In the genomic region with DNA sequence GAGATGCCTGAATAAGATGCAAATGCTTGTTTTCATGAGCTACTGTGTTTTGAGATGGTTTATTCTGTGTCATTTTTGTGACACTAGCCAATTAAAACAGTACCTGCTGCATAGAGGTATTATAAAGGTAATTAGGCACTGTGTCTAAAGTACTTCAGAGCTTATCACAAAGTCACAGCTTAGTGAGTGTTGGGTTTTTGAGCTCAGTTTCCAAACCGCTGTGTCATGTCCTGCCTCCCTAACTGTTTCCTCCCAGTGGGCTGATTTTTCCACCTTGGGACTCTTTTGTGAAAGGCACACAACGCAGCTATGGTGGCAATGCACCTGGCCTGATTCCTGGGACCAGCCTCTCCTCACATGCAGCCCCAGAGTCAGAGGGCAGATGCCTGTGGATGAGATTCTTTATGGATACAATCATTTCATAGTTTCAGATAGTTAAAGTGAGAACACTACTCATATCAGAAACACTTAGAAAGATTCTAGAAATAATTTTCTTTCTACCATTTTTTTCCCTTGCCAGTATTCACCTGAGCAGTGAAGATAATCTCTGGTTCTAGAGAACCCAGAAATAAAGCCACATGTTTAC, we compare ENCODE assay signal across 26 cellular contexts. TPM values are rescaled to one million over a fixed set of nuclear protein-coding genes. Genes with fewer than 3 reads are reported as not detected.
DNase-seq lines count a peak whose midpoint lies in the region; ATAC-seq, FAIRE-seq and TF ChIP-seq lines count a peak whose summit lies in the region.
"Had no signal": no experiment of that assay in that cellular context is flagged by ENCODE, and none has a peak within 500 bp of the region (broad histone marks: within the 10 kb centered on the region; RNA-seq: fewer than 3 reads in every experiment).

No MANE protein-coding gene starts in this region.

- no peaks in the 10 kb centered on the region for H4K20me1 ChIP-seq in BLaER1 treated with 17β-estradiol and CSF1 and Interleukin-3, amounts not matched to agents 10 nM and 100 nM
- no peaks in the 10 kb centered on the region for H4K20me1 ChIP-seq in OCI-LY7 (ENCODE audit: insufficient read depth, low read length)
- H4K20me1 ChIP-seq in keratinocyte (ENCODE audit: control insufficient read depth, extremely low read depth, insufficient read depth, low read length) = no peaks in the 10 kb centered on the region

- H2AFZ ChIP-seq in OCI-LY7 (ENCODE audit: low read length) (peak overlapping the region; percentile 27; the same call in 1 of the 2 replicates), keratinocyte (ENCODE audit: control insufficient read depth, low read length) (no peak overlapping the region)

- H3K27me3 Mint-ChIP-seq in activated T-cell treated with anti-CD3 and anti-CD28 coated beads, Interleukin-2, amount 50 U/mL, for 72 hours (ENCODE audit: low read depth) = no peaks in the 10 kb centered on the region
- H3K27me3 Mint-ChIP-seq: activated B cell treated with CpG ODN at 0.5 μM for 24 hours; IgD-negative memory B cell; stimulated activated naive B cell treated with anti-CD40 and anti-IgM and Interleukin-4, amounts not matched to agents 10 μg/mL and 1 μg/mL and 100 μg/mL, for 72 hours had no signal

- peak; percentile 26 for FAIRE-seq in keratinocyte (lab: Jason Lieb, UNC)

- H3K4me2 ChIP-seq in BLaER1 treated with 17β-estradiol and CSF1 and Interleukin-3, amounts not matched to agents 10 nM and 100 nM = peak overlapping the region; percentile 37 to 77 (median 60); a peak in 21 of 22 replicates
- no peak overlapping the region for H3K4me2 ChIP-seq in OCI-LY7 (ENCODE audit: low read length)
- H3K4me2 ChIP-seq in keratinocyte (ENCODE audit: control insufficient read depth, extremely low read depth, insufficient read depth, low read depth, low read length) = no peak overlapping the region

- no peaks in the 10 kb centered on the region for H3K36me3 Mint-ChIP-seq in activated T-cell treated with anti-CD3 and anti-CD28 coated beads, Interleukin-2, amount 50 U/mL, for 72 hours (ENCODE audit: insufficient read depth in 2 of 2)
- H3K36me3 Mint-ChIP-seq: IgD-negative memory B cell; mesothelial cell of epicardium; stimulated activated naive B cell treated with anti-CD40 and anti-IgM and Interleukin-4, amounts not matched to agents 10 μg/mL and 1 μg/mL and 100 μg/mL, for 72 hours had no signal

- TF ChIP-seq CTCF in OCI-LY7 (conservative IDR thresholded peaks at IDR 0.05; ENCODE audit: low read length) = no peak
- TF ChIP-seq CTCF in keratinocyte (optimal IDR thresholded peaks at IDR 0.05 in 1 of 3, IDR thresholded peaks at IDR 0.05 in 1 of 3, conservative IDR thresholded peaks at IDR 0.05 in 1 of 3; ENCODE audit: extremely low read depth in 1 of 3, insufficient read depth in 2 of 3, low read length in 3 of 3) = no peak

- peak overlapping the region in 7 of 11 experiments; percentile 1 to 53 (median 33); a peak in 11 of 22 replicates for H3K27ac ChIP-seq in BLaER1 treated with 17β-estradiol and CSF1 and Interleukin-3, amounts not matched to agents 10 nM and 100 nM
- no peak overlapping the region for H3K27ac ChIP-seq in OCI-LY7 (ENCODE audit: low read depth, low read length, poor library complexity, severe bottlenecking)
- H3K27ac ChIP-seq in keratinocyte (ENCODE audit: control insufficient read depth, insufficient read depth, low read length) = no peak overlapping the region
- H3K27ac ChIP-seq: esophagus muscularis mucosa, left ventricle myocardium inferior, SK-N-MC had no signal

- H3K4me1 Mint-ChIP-seq in activated T-cell treated with anti-CD3 and anti-CD28 coated beads, Interleukin-2, amount 50 U/mL, for 72 hours (ENCODE audit: low read depth) = peaks cover 70% of the 10 kb centered on the region
- H3K4me1 Mint-ChIP-seq: mesothelial cell of epicardium had no signal

- peak; percentile 44 to 62 for ATAC-seq in activated T-cell treated with anti-CD3 and anti-CD28 coated beads, Interleukin-2, amount 50 U/mL, for 72 hours (replicated peaks in 1 of 2)
- no peak for ATAC-seq in HG02571 (IDR thresholded peaks at IDR 0.05; ENCODE audit: unreplicated experiment)
- ATAC-seq in HG03159 (IDR thresholded peaks at IDR 0.05; ENCODE audit: unreplicated experiment) = no peak
- ATAC-seq: stimulated activated naive B cell treated with anti-CD40 and anti-IgM and Interleukin-4, amounts not matched to agents 10 μg/mL and 1 μg/mL and 100 μg/mL, for 72 hours had no signal

- peak overlapping the region in 1 of 2 donors; percentile 39 for H3K4me3 Mint-ChIP-seq in activated T-cell treated with anti-CD3 and anti-CD28 coated beads, Interleukin-2, amount 50 U/mL, for 72 hours
- H3K4me3 Mint-ChIP-seq: activated B cell treated with CpG ODN at 0.5 μM for 24 hours; activated T-helper 1 cell treated with anti-CD3 and anti-CD28 coated beads, Interleukin-12 subunit alpha, Interleukin-12 subunit beta, Interleukin-2, Interleukin-4 antibody, amounts not matched to agents 30 ng/mL and 10 ng/mL and 1 ng/mL, durations not matched to agents 14 hours and 24 hours and 36 hours; CD14-positive monocyte; IgD-negative memory B cell; mesothelial cell of epicardium; nephron; stimulated activated naive B cell treated with anti-CD40 and anti-IgM and Interleukin-4, amounts not matched to agents 10 μg/mL and 1 μg/mL and 100 μg/mL, for 72 hours had no signal

- no peak overlapping the region for H3K4me3 ChIP-seq in BLaER1 treated with 17β-estradiol and CSF1 and Interleukin-3, amounts not matched to agents 10 nM and 100 nM
- H3K4me3 ChIP-seq in OCI-LY7 (ENCODE audit: low read depth, low read length, poor library complexity, severe bottlenecking) = no peak overlapping the region
- no peak overlapping the region for H3K4me3 ChIP-seq in keratinocyte (ENCODE audit: control insufficient read depth in 2 of 3, extremely low read depth in 1 of 3, insufficient read depth in 2 of 3, low read depth in 1 of 3, low read length in 3 of 3)
- H3K4me3 ChIP-seq: esophagus muscularis mucosa, left ventricle myocardium inferior, SK-N-MC had no signal

- dilution Hi-C loops in keratinocyte (cut with MboI; ENCODE audit: extremely low pct_ligation_motif_present, low sequenced_read_pairs) = no loop called here

- BruUV-seq in OCI-LY7 (replicated peaks; lab: Mats Ljungman, UMichigan) = no TSS peak

- CTCF ChIA-PET in OCI-LY7 (lab: Charles Lee; ENCODE audit: unreplicated experiment) = no interaction called here

- H3K9ac ChIP-seq in BLaER1 treated with 17β-estradiol and CSF1 and Interleukin-3, amounts not matched to agents 10 nM and 100 nM = no peak overlapping the region; a peak in 1 of 22 replicates
- no peak overlapping the region for H3K9ac ChIP-seq in keratinocyte (ENCODE audit: control insufficient read depth, extremely low read depth, insufficient read depth, low read length)

- POLR2A ChIA-PET in OCI-LY7 (lab: Charles Lee) = interaction anchor here (0.5 to 1.1 kb wide), 3 partner anchors 9 to 44 kb away, joined by 3 to 11 read pairs (median 4); a partner anchor contains a TSS

- H3K36me3 ChIP-seq in BLaER1 treated with 17β-estradiol and CSF1 and Interleukin-3, amounts not matched to agents 10 nM and 100 nM = no peaks in the 10 kb centered on the region
- H3K36me3 ChIP-seq in OCI-LY7 (ENCODE audit: insufficient read depth, low read length) (no peaks in the 10 kb centered on the region; the same call in 1 of the 2 replicates), keratinocyte (ENCODE audit: control insufficient read depth in 2 of 2, extremely low read depth in 1 of 2, insufficient read depth in 2 of 2, low read length in 2 of 2) (no peaks in the 10 kb centered on the region)
- H3K36me3 ChIP-seq: esophagus muscularis mucosa, left ventricle myocardium inferior had no signal

- H3K9me1 ChIP-seq in keratinocyte (ENCODE audit: control insufficient read depth, extremely low read depth, insufficient read depth, low read length) = no peaks in the 10 kb centered on the region

- DNase-seq in OCI-LY7 (ENCODE audit: low spot score) (no peak), keratinocyte (ENCODE audit: low read depth, low spot score) (no peak), NCI-H2196 treated with DMSO at 0.1 percent for 48 hours (lab: John Stamatoyannopoulos, UW; ENCODE audit: unreplicated experiment) (no peak), midbrain (lab: John Stamatoyannopoulos, UW) (no peak)
- DNase-seq in activated T-cell treated with anti-CD3 and anti-CD28 coated beads, Interleukin-2, amount 50 U/mL, for 72 hours = no peak
- DNase-seq: activated B cell treated with CpG ODN at 0.5 μM for 24 hours; activated CD4-positive, alpha-beta T cell treated with anti-CD3 and anti-CD28 coated beads, Interleukin-2, amount 50 U/mL, for 4 hours; foreskin melanocyte; left ventricle myocardium inferior; NCI-H2029 treated with DMSO at 0.1 percent for 48 hours; NCI-H345; NCI-H774; retina; stimulated activated CD4-positive, alpha-beta T cell treated with anti-CD3 and anti-CD28 coated beads, Interleukin-2, amount 100 ng/mL, for 48 hours; stimulated activated naive B cell treated with anti-CD40 and anti-IgM and Interleukin-4, amounts not matched to agents 10 μg/mL and 1 μg/mL and 100 μg/mL, for 72 hours had no signal

- H3K27ac Mint-ChIP-seq in activated T-cell treated with anti-CD3 and anti-CD28 coated beads, Interleukin-2, amount 50 U/mL, for 72 hours = peak overlapping the region; percentile 73
- H3K27ac Mint-ChIP-seq: activated T-helper 1 cell treated with anti-CD3 and anti-CD28 coated beads, Interleukin-12 subunit alpha, Interleukin-12 subunit beta, Interleukin-2, Interleukin-4 antibody, amounts not matched to agents 30 ng/mL and 10 ng/mL and 1 ng/mL, durations not matched to agents 14 hours and 24 hours and 36 hours; IgD-negative memory B cell; mesothelial cell of epicardium; nephron; stimulated activated naive B cell treated with anti-CD40 and anti-IgM and Interleukin-4, amounts not matched to agents 10 μg/mL and 1 μg/mL and 100 μg/mL, for 72 hours had no signal

- H3K79me2 ChIP-seq in OCI-LY7 (ENCODE audit: insufficient read depth, low read depth, low read length) (no peaks in the 10 kb centered on the region), keratinocyte (ENCODE audit: control insufficient read depth, insufficient read depth, low read length) (no peaks in the 10 kb centered on the region)

- intact Hi-C loops in OCI-LY7 (cut with micrococcal nuclease; ENCODE audit: unreplicated experiment) = no loop called here

- peaks cover 0 to 7% (median 0%) of the 10 kb centered on the region in 11 experiments; a peak in 2 of 22 replicates for H3K9me3 ChIP-seq in BLaER1 treated with 17β-estradiol and CSF1 and Interleukin-3, amounts not matched to agents 10 nM and 100 nM (replicated peaks in 1 of 11)
- H3K9me3 ChIP-seq in OCI-LY7 (ENCODE audit: low read length) = peaks cover 11% of the 10 kb centered on the region
- no peaks in the 10 kb centered on the region for H3K9me3 ChIP-seq in keratinocyte (ENCODE audit: control insufficient read depth, low read depth, low read length)
- H3K9me3 ChIP-seq: esophagus muscularis mucosa, left ventricle myocardium inferior had no signal

- no peaks in the 10 kb centered on the region for H3K9me2 ChIP-seq in OCI-LY7 (ENCODE audit: insufficient read depth, low read length)

- peaks cover 0 to 9% of the 10 kb centered on the region in 2 donors for H3K9me3 Mint-ChIP-seq in activated T-cell treated with anti-CD3 and anti-CD28 coated beads, Interleukin-2, amount 50 U/mL, for 72 hours
- H3K9me3 Mint-ChIP-seq: activated B cell treated with CpG ODN at 0.5 μM for 24 hours; activated T-helper 1 cell treated with anti-CD3 and anti-CD28 coated beads, Interleukin-12 subunit alpha, Interleukin-12 subunit beta, Interleukin-2, Interleukin-4 antibody, amounts not matched to agents 30 ng/mL and 10 ng/mL and 1 ng/mL, durations not matched to agents 14 hours and 24 hours and 36 hours; mesothelial cell of epicardium; nephron; stimulated activated naive B cell treated with anti-CD40 and anti-IgM and Interleukin-4, amounts not matched to agents 10 μg/mL and 1 μg/mL and 100 μg/mL, for 72 hours had no signal

- H3K4me1 ChIP-seq in BLaER1 treated with 17β-estradiol and CSF1 and Interleukin-3, amounts not matched to agents 10 nM and 100 nM = peaks cover 11 to 39% (median 23%) of the 10 kb centered on the region in 10 experiments
- H3K4me1 ChIP-seq in OCI-LY7 (ENCODE audit: insufficient read depth, low read length, poor library complexity, severe bottlenecking) (peaks cover 9% of the 10 kb centered on the region), keratinocyte (ENCODE audit: control insufficient read depth, extremely low read depth, insufficient read depth, low read length) (peaks cover 7% of the 10 kb centered on the region)
- H3K4me1 ChIP-seq: esophagus muscularis mucosa, left ventricle myocardium inferior had no signal

- H3K27me3 ChIP-seq in BLaER1 treated with 17β-estradiol and CSF1 and Interleukin-3, amounts not matched to agents 10 nM and 100 nM = no peaks in the 10 kb centered on the region
- no peaks in the 10 kb centered on the region for H3K27me3 ChIP-seq in keratinocyte (ENCODE audit: control insufficient read depth, extremely low read depth, insufficient read depth, low read length)
- H3K27me3 ChIP-seq: esophagus muscularis mucosa had no signal

RNA-seq across cellular contexts. Expression of a gene that starts 41.3 kb away (rescaled TPM):
- total RNA-seq in OCI-LY7 (2014; rRNA removed; shearing (Covaris generic)) = 25.4 and 30.7 TPM in 2 replicates
- 22.7 and 23.6 TPM in 2 replicates for total RNA-seq in OCI-LY7 (2022)
- 10 to 100 TPM; 34.6 to 56.1 TPM for total RNA-seq in activated T-cell treated with anti-CD3 and anti-CD28 coated beads, Interleukin-2, amount 50 U/mL, for 72 hours
- polyA plus RNA-seq in keratinocyte = 0.08 to 0.21 TPM (median 0.18 TPM) in 3 replicates
- 0.11 TPM for polyA plus RNA-seq in keratinocyte (2011; ENCODE audit: low read depth)
- polyA plus RNA-seq in keratinocyte (2011; cell fraction: cytosol; rRNA removed) = 0.08 and 0.16 TPM in 2 replicates
- polyA plus RNA-seq in keratinocyte (2011; cell fraction: nucleus; rRNA removed) = 0.19 and 0.20 TPM in 2 replicates
- polyA plus RNA-seq in keratinocyte (2012; ENCODE audit: low replicate concordance) = 0.07 and 0.09 TPM in 2 replicates
- 0.40 to 0.42 TPM in 2 of 3 replicates, not detected in the other for polyA minus RNA-seq in keratinocyte
- polyA minus RNA-seq in keratinocyte (2011; cell fraction: cytosol; rRNA and poly(A)+ RNA removed) = not detected
- polyA minus RNA-seq in keratinocyte (2011; cell fraction: nucleus; rRNA and poly(A)+ RNA removed) = 0.21 and 0.62 TPM in 2 replicates
- total RNA-seq: osteocyte had no signal

Comparison
In these comparisons a context has a peak if more than half of its experiments do, and no peak if none do; other contexts are left out.
1. H3K27ac ChIP-seq: peak in BLaER1 treated with 17β-estradiol and CSF1 and Interleukin-3, amounts not matched to agents 10 nM and 100 nM (7 of 11); none in OCI-LY7 (single experiment) and keratinocyte (single experiment).
2. H3K4me2 ChIP-seq: peak in BLaER1 treated with 17β-estradiol and CSF1 and Interleukin-3, amounts not matched to agents 10 nM and 100 nM (11 of 11); none in OCI-LY7 (single experiment) and keratinocyte (single experiment).
3. ATAC-seq: peak in activated T-cell treated with anti-CD3 and anti-CD28 coated beads, Interleukin-2, amount 50 U/mL, for 72 hours (2 of 2); none in HG02571 (single experiment) and HG03159 (single experiment).